28 cellular contexts compared by ENCODE assay signal in genomic region chr5:133478611-133479010, GRCh38.
"Had no signal": no experiment of that assay in that cellular context is flagged by ENCODE, and none has a peak within 500 bp of the region (broad histone marks: within the 10 kb centered on the region; RNA-seq: fewer than 3 reads in every experiment).

No MANE protein-coding gene starts in this region.

- ATAC-seq: activated CD8-positive, alpha-beta memory T cell treated with anti-CD3 and anti-CD28 coated beads, Interleukin-2, amount 10 ng/mL, durations not matched to agents 7 days and 5 days; activated CD8-positive, alpha-beta T cell treated with anti-CD3 and anti-CD28 coated beads for 36 hours; activated naive CD8-positive, alpha-beta T cell treated with anti-CD3 and anti-CD28 coated beads, Interleukin-2, amount 50 U/mL, for 24 hours; T-cell had no signal

- H3K4me3 ChIP-seq: ascending aorta, cardiac muscle cell had no signal

- H3K9me3 ChIP-seq: ascending aorta had no signal

- DNase-seq: activated B cell treated with CpG ODN at 0.5 μM for 24 hours; activated CD4-positive, alpha-beta memory T cell treated with anti-CD3 and anti-CD28 coated beads for 36 hours; activated CD4-positive, alpha-beta T cell treated with anti-CD3 and anti-CD28 coated beads for 4 hours; activated CD4-positive, alpha-beta T cell treated with anti-CD3 and anti-CD28 coated beads, Interleukin-2, amount 10 ng/mL, durations not matched to agents 24 days and 14 days; activated CD4-positive, alpha-beta T cell treated with anti-CD3 and anti-CD28 coated beads, Interleukin-2, amount 50 U/mL, for 1 hour; activated CD4-positive, alpha-beta T cell treated with anti-CD3 and anti-CD28 coated beads, Interleukin-2, amount 50 U/mL, for 4 hours; activated CD4-positive, CD25-positive, alpha-beta regulatory T cell treated with anti-CD3 and anti-CD28 coated beads, Interleukin-2, amount 50 U/mL, for 72 hours; activated CD8-positive, alpha-beta memory T cell treated with anti-CD3 and anti-CD28 coated beads, Interleukin-2, amount 10 ng/mL, durations not matched to agents 7 days and 5 days; activated CD8-positive, alpha-beta T cell treated with anti-CD3 and anti-CD28 coated beads for 36 hours; activated effector memory CD4-positive, alpha-beta T cell treated with Interleukin-2 at 50 U/mL for 16 hours; activated gamma-delta T cell; activated naive CD4-positive, alpha-beta T cell treated with anti-CD3 and anti-CD28 coated beads, Interleukin-2, amount 10 ng/mL, durations not matched to agents 7 days and 5 days; activated naive CD4-positive, alpha-beta T cell treated with Interleukin-2 at 50 U/mL for 16 hours; activated naive CD8-positive, alpha-beta T cell treated with anti-CD3 and anti-CD28 coated beads, Interleukin-2, amount 10 ng/mL, durations not matched to agents 7 days and 5 days; activated naive CD8-positive, alpha-beta T cell treated with anti-CD3 and anti-CD28 coated beads, Interleukin-2, amount 50 U/mL, for 24 hours; activated T-cell treated with anti-CD3 and anti-CD28 coated beads for 4 hours; activated T-cell treated with anti-CD3 and anti-CD28 coated beads, Interleukin-2, amount 50 U/mL, for 1 hour; activated T-cell treated with anti-CD3 and anti-CD28 coated beads, Interleukin-2, amount 50 U/mL, for 48 hours; amygdala; anterior cingulate cortex; caudate nucleus; cerebellar nuclear complex; T-cell; T-helper 2 cell; T-helper 9 cell had no signal

- H3K27ac ChIP-seq: ascending aorta, cardiac muscle cell, VCaP had no signal

- H3K36me3 ChIP-seq: ascending aorta, cardiac muscle cell had no signal

- H3K27me3 ChIP-seq: ascending aorta, cardiac muscle cell had no signal

- H3K4me1 ChIP-seq: ascending aorta had no signal
